In genomic region chr9:124757589-124757988, GRCh38 we compare ENCODE assay signal across 22 cellular contexts. TPM values are rescaled to one million over a fixed set of nuclear protein-coding genes. Genes with fewer than 3 reads are reported as not detected.
DNase-seq lines count a peak whose midpoint lies in the region; ATAC-seq, FAIRE-seq and TF ChIP-seq lines count a peak whose summit lies in the region.
"Had no signal": no experiment of that assay in that cellular context is flagged by ENCODE, and none has a peak within 500 bp of the region (broad histone marks: within the 10 kb centered on the region; RNA-seq: fewer than 3 reads in every experiment).

No MANE protein-coding gene starts in this region.

- no peaks in the 10 kb centered on the region for H3K9me1 ChIP-seq in K562 (ENCODE audit: control insufficient read depth, insufficient read depth, low read length)

- H3K4me2 ChIP-seq in HepG2 (ENCODE audit: low read depth, low read length) (peak overlapping the region; percentile 37), K562 (ENCODE audit: insufficient read depth, low read length) (peak overlapping the region; percentile 61)

- H3K9me3 ChIP-seq in HepG2 (ENCODE audit: low read length) (no peaks in the 10 kb centered on the region), right lobe of liver (no peaks in the 10 kb centered on the region), K562 (replicated peaks; ENCODE audit: control insufficient read depth, insufficient read depth, low read depth, low read length) (no peaks in the 10 kb centered on the region), left lung (no peaks in the 10 kb centered on the region)
- H3K9me3 ChIP-seq: heart left ventricle, sigmoid colon, upper lobe of left lung had no signal

- POLR2A ChIA-PET in HepG2 (lab: Yijun Ruan, JAX) (no interaction called here), K562 (lab: Yijun Ruan, JAX) (interaction anchor here (0.5 to 1.6 kb wide), 6 partner anchors 8 to 508 kb away, joined by 3 to 7 read pairs (median 3); no protein-coding TSS in a partner anchor), GM10248 (lab: Yijun Ruan, JAX) (no interaction called here)

- H2AFZ ChIP-seq in HepG2 (ENCODE audit: low read length) = no peak overlapping the region
- H2AFZ ChIP-seq in K562 (ENCODE audit: low read depth, low read length) = peak overlapping the region; percentile 3; the same call in 1 of the 2 replicates

- peaks cover 10% of the 10 kb centered on the region; the same call in 1 of the 2 replicates for H4K20me1 ChIP-seq in HepG2 (ENCODE audit: insufficient read depth, low read length)
- H4K20me1 ChIP-seq in K562 (replicated peaks; ENCODE audit: control insufficient read depth, insufficient read depth, low read length) = no peaks in the 10 kb centered on the region; the same call in 1 of the 2 replicates

- no peak overlapping the region for H3K9ac ChIP-seq in HepG2 (ENCODE audit: insufficient read depth, low read depth, low read length)
- H3K9ac ChIP-seq in K562 (ENCODE audit: insufficient read depth in 1 of 2, low read depth in 2 of 2, low read length in 2 of 2) = peak overlapping the region in 1 of 2 experiments; percentile 31; a peak in 2 of 4 replicates

- H3K79me2 ChIP-seq in HepG2 (ENCODE audit: insufficient read depth, low read length) = peaks cover 88% of the 10 kb centered on the region
- peaks cover 94% of the 10 kb centered on the region for H3K79me2 ChIP-seq in K562 (ENCODE audit: control insufficient read depth, insufficient read depth, low read length)

- ATAC-seq in HepG2 (no peak), right lobe of liver (no peak), K562 (peak; percentile 15), left lung (peak; percentile 14), HG03354 (IDR thresholded peaks at IDR 0.05; ENCODE audit: poor library complexity, severe bottlenecking, unreplicated experiment) (no peak)
- ATAC-seq: activated CD8-positive, alpha-beta memory T cell treated with anti-CD3 and anti-CD28 coated beads, Interleukin-2, amount 10 ng/mL, durations not matched to agents 7 days and 5 days; Panc1; stimulated activated naive CD8-positive, alpha-beta T cell treated with anti-CD3 and anti-CD28 coated beads, Interleukin-15, Interleukin-2, amounts not matched to agents 100 U/mL and 50 U/mL, for 24 hours had no signal

- no peaks in the 10 kb centered on the region; a peak in 1 of 5 replicates for H3K27me3 ChIP-seq in HepG2 (ENCODE audit: control insufficient read depth in 1 of 2, insufficient read depth in 2 of 2, low read length in 2 of 2)
- H3K27me3 ChIP-seq in right lobe of liver = no peaks in the 10 kb centered on the region
- H3K27me3 ChIP-seq in K562 (ENCODE audit: control insufficient read depth in 2 of 2, insufficient read depth in 2 of 2, low read length in 2 of 2) = no peaks in the 10 kb centered on the region
- H3K27me3 ChIP-seq in left lung = peaks cover 14 to 47% of the 10 kb centered on the region in 2 donors
- H3K27me3 ChIP-seq: upper lobe of left lung had no signal

- TF ChIP-seq POLR2A in HepG2 (IDR thresholded peaks at IDR 0.05; ENCODE audit: insufficient read depth in 1 of 2, low read depth in 2 of 2, low read length in 2 of 2) = no peak
- TF ChIP-seq POLR2A in right lobe of liver (IDR thresholded peaks at IDR 0.05) = no peak
- TF ChIP-seq POLR2A in K562 (conservative IDR thresholded peaks at IDR 0.05) = no peak

- no peak for TF ChIP-seq RAD21 in HepG2 (CRISPR knock-in tag; IDR thresholded peaks at IDR 0.05)
- no peak for TF ChIP-seq RAD21 in K562 (CRISPR knock-in tag; conservative IDR thresholded peaks at IDR 0.05 in 1 of 2, IDR thresholded peaks at IDR 0.05 in 1 of 2)

- TF ChIP-seq CTCF in HepG2 (CRISPR knock-in tag; IDR thresholded peaks at IDR 0.05) = no peak
- TF ChIP-seq CTCF in right lobe of liver (IDR thresholded peaks at IDR 0.05) = no peak
- TF ChIP-seq CTCF in K562 (IDR thresholded peaks at IDR 0.05 in 2 of 3, conservative IDR thresholded peaks at IDR 0.05 in 1 of 3; ENCODE audit: insufficient read depth in 2 of 3, low read depth in 1 of 3, low read length in 3 of 3) = no peak
- no peak for TF ChIP-seq CTCF in left lung (IDR thresholded peaks at IDR 0.05)
- TF ChIP-seq CTCF in GM10248 (IDR thresholded peaks at IDR 0.05; ENCODE audit: control extremely low read depth, extremely low read depth, low read depth, missing control alignments) = no peak

- H3K4me3 ChIP-seq in HepG2 (replicated peaks in 1 of 3; ENCODE audit: insufficient read depth in 1 of 3, low read depth in 2 of 3, low read length in 3 of 3) = no peak overlapping the region
- no peak overlapping the region for H3K4me3 ChIP-seq in right lobe of liver
- H3K4me3 ChIP-seq in K562 = peak overlapping the region; percentile 13
- H3K4me3 ChIP-seq in left lung = no peak overlapping the region
- H3K4me3 ChIP-seq: upper lobe of left lung had no signal

- H3K36me3 ChIP-seq in HepG2 (replicated peaks in 1 of 2; ENCODE audit: control insufficient read depth in 1 of 2, insufficient read depth in 2 of 2, low read length in 2 of 2) = no peaks in the 10 kb centered on the region
- no peaks in the 10 kb centered on the region for H3K36me3 ChIP-seq in right lobe of liver
- H3K36me3 ChIP-seq in K562 (ENCODE audit: control insufficient read depth, insufficient read depth, low read length) = no peaks in the 10 kb centered on the region
- no peaks in the 10 kb centered on the region for H3K36me3 ChIP-seq in left lung
- H3K36me3 ChIP-seq: heart left ventricle, sigmoid colon, upper lobe of left lung had no signal

- FAIRE-seq in HepG2 (lab: Jason Lieb, UNC) = no peak
- FAIRE-seq in K562 (lab: Jason Lieb, UNC) = no peak

- peak overlapping the region; percentile 35 for H3K27ac ChIP-seq in HepG2 (ENCODE audit: extremely low read length, insufficient read depth, low read length)
- no peak overlapping the region for H3K27ac ChIP-seq in right lobe of liver
- H3K27ac ChIP-seq in K562 (ENCODE audit: extremely low read depth, low read depth, low read length) = peak overlapping the region; percentile 55; the same call in 2 of the 3 replicates
- H3K27ac ChIP-seq in left lung = peak overlapping the region in 1 of 2 donors; percentile 74

- BruUV-seq in HepG2 (replicated peaks; lab: Mats Ljungman, UMichigan) (no TSS peak), K562 (replicated peaks; lab: Mats Ljungman, UMichigan) (no TSS peak)

- TF ChIP-seq EP300 in HepG2 (IDR thresholded peaks at IDR 0.05; ENCODE audit: low read depth in 2 of 2, low read length in 2 of 2) (no peak), HepG2 (CRISPR knock-in tag; IDR thresholded peaks at IDR 0.05; ENCODE audit: borderline replicate concordance) (no peak), K562 (IDR thresholded peaks at IDR 0.05; ENCODE audit: low read length) (no peak)

- CTCF ChIA-PET in HepG2 (lab: Yijun Ruan, JAX; ENCODE audit: low intra/inter-chr PET ratio, low total read pairs) = no interaction called here
- CTCF ChIA-PET in K562 (lab: Yijun Ruan, JAX; ENCODE audit: low intra/inter-chr PET ratio) = no interaction called here
- CTCF ChIA-PET in GM10248 (lab: Yijun Ruan, JAX) = interaction anchor here (1.0 to 1.4 kb wide), 5 partner anchors 11 to 141 kb away, joined by 3 read pairs; no protein-coding TSS in a partner anchor

- DNase-seq in HepG2 (ENCODE audit: low spot score) (no peak), right lobe of liver (no peak), K562 (ENCODE audit: extremely low read depth in 1 of 4, low spot score in 3 of 4) (no peak), left lung (no peak), NCI-H1417 (lab: John Stamatoyannopoulos, UW) (no peak), activated gamma-delta T cell treated with Interleukin-2 at 50 U/mL for 16 hours (no peak), GM10248 (ENCODE audit: extremely low spot score) (no peak)
- DNase-seq: activated CD4-positive, CD25-positive, alpha-beta regulatory T cell treated with anti-CD3 and anti-CD28 coated beads, Interleukin-2, amount 50 U/mL, for 72 hours; activated CD8-positive, alpha-beta memory T cell treated with anti-CD3 and anti-CD28 coated beads, Interleukin-2, amount 10 ng/mL, durations not matched to agents 7 days and 5 days; caudate nucleus; CD4-positive, alpha-beta memory T cell; DMS79 treated with DMSO at 0.1 percent for 48 hours; effector CD8-positive, alpha-beta T cell; NCI-H1417 treated with DMSO at 0.1 percent for 48 hours; sigmoid colon; stimulated activated naive CD8-positive, alpha-beta T cell treated with anti-CD3 and anti-CD28 coated beads, Interleukin-15, Interleukin-2, amounts not matched to agents 100 U/mL and 50 U/mL, for 24 hours; T1000 had no signal

- in situ Hi-C loops in HepG2 (cut with HindIII; ENCODE audit: extremely low pct_ligation_motif_present, low pct_unique_long_range_greater_than_20kb) = loop anchor here (5.0 kb wide), 1 partner anchor 35 kb away; no protein-coding TSS in a partner anchor
- in situ Hi-C loops in K562 (cut with MboI) = no loop called here

- H3K4me1 ChIP-seq in HepG2 (ENCODE audit: insufficient read depth, low read length) (peaks cover 90% of the 10 kb centered on the region), right lobe of liver (peaks cover 0 to 16% (median 0%) of the 10 kb centered on the region in 4 donors), K562 (replicated peaks in 1 of 2; ENCODE audit: control insufficient read depth in 2 of 2, insufficient read depth in 2 of 2, low read length in 2 of 2) (peaks cover 0 to 58% of the 10 kb centered on the region in 2 experiments; a peak in 4 of 5 replicates), left lung (peaks cover 5 to 40% of the 10 kb centered on the region in 2 donors)

- intact Hi-C loops in HepG2 (cut with micrococcal nuclease; ENCODE audit: unreplicated experiment) (loop anchor here (5.0 kb wide), 1 partner anchor 205 kb away; no protein-coding TSS in a partner anchor), right lobe of liver (cut with DNase I) (no loop called here), K562 (cut with micrococcal nuclease) (loop anchor here (5.0 kb wide), 1 partner anchor 205 kb away; no protein-coding TSS in a partner anchor), left lung (cut with DNase I) (no loop called here)

- WGBS in HepG2 (ENCODE audit: low lambda C conversion rate) = 46% methylated on average over 6 of the region's 6 CpGs
- 16% methylated on average over 6 of the region's 6 CpGs for WGBS in right lobe of liver (ENCODE audit: insufficient coverage, low coverage, low lambda C conversion rate, missing lambda C conversion rate)
- WGBS in K562 (ENCODE audit: insufficient coverage, low coverage, missing lambda C conversion rate) = 4% methylated on average over 6 of the region's 6 CpGs

RNA-seq across cellular contexts. Expression of gene NR6A1, which starts 13.5 kb away (rescaled TPM):
- total RNA-seq in HepG2 (2016; rRNA removed; fragmentation: Illumina TruSeq; extraction: Trizol) (31.5 and 50.9 TPM in 2 replicates), right lobe of liver (1 to 10 TPM; 1.3 to 3.6 (median 1.9) TPM), K562 (2014; rRNA removed) (23.0 and 34.5 TPM in 2 replicates), K562 (2014; rRNA removed; fragmentation: Illumina TruSeq; extraction: Trizol) (34.9 and 36.5 TPM in 2 replicates), K562 (2015; rRNA removed; fragmentation: Illumina TruSeq; extraction: Trizol) (36.5 and 38.7 TPM in 2 replicates), K562 (2021) (55.4 and 56.7 TPM in 2 replicates), left lung (1 to 10 TPM; 2.9 to 4.1 TPM)
- 10.7 and 12.1 TPM in 2 replicates for total RNA-seq in HepG2 (2016; cell fraction: cytosol; rRNA removed; fragmentation: Illumina TruSeq; extraction: Trizol; ENCODE audit: low read depth)
- 28.3 and 52.2 TPM in 2 replicates for total RNA-seq in HepG2 (2016; cell fraction: insoluble cytoplasmic fraction; rRNA removed; fragmentation: Illumina TruSeq; extraction: Trizol)
- 36.7 and 36.8 TPM in 2 replicates for total RNA-seq in HepG2 (2016; cell fraction: membrane; rRNA removed; fragmentation: Illumina TruSeq; extraction: Trizol)
- total RNA-seq in HepG2 (2016; cell fraction: nucleus; rRNA removed; fragmentation: Illumina TruSeq; extraction: Trizol) = 24.3 and 28.3 TPM in 2 replicates
- polyA plus RNA-seq in HepG2 (2011; rRNA removed) (19.7 and 28.1 TPM in 2 replicates), K562 (2011; rRNA removed) (32.7 and 36.6 TPM in 2 replicates), K562 (2014; fragmentation: Illumina TruSeq; extraction: Trizol) (24.5 and 28.3 TPM in 2 replicates), K562 (2014; fragmentation: Nextera tagmentation; extraction: Ambion mirVana) (10 to 100 TPM in 1 of 2 experiments, 1 to 10 TPM in 1; 9.7 to 17.7 TPM), K562 (2014; rRNA removed) (16.6 and 17.8 TPM in 2 replicates)
- polyA plus RNA-seq in HepG2 (2011; cell fraction: cytosol; rRNA removed) = 15.0 and 17.4 TPM in 2 replicates
- 18.1 and 19.3 TPM in 2 replicates for polyA plus RNA-seq in HepG2 (2011; cell fraction: nucleus; rRNA removed)
- 12.1 and 12.8 TPM in 2 replicates for polyA plus RNA-seq in HepG2 (2012)
- polyA plus RNA-seq in HepG2 (2016; cell fraction: cytosol; fragmentation: Illumina TruSeq; extraction: Trizol; ENCODE audit: low read depth) = 4.2 and 4.9 TPM in 2 replicates
- polyA plus RNA-seq in HepG2 (2016; cell fraction: insoluble cytoplasmic fraction; fragmentation: Illumina TruSeq; extraction: Trizol; ENCODE audit: low read depth) = 20.4 and 24.5 TPM in 2 replicates
- polyA plus RNA-seq in HepG2 (2016; cell fraction: membrane; fragmentation: Illumina TruSeq; extraction: Trizol; ENCODE audit: low read depth) = 8.8 and 10.3 TPM in 2 replicates
- polyA plus RNA-seq in HepG2 (2016; cell fraction: nucleus; fragmentation: Illumina TruSeq; extraction: Trizol; ENCODE audit: insufficient read depth, low read depth) = 21.9 and 25.3 TPM in 2 replicates
- 13.7 and 123 TPM in 2 replicates for polyA minus RNA-seq in HepG2 (2011; rRNA and poly(A)+ RNA removed; ENCODE audit: low replicate concordance)
- polyA minus RNA-seq in HepG2 (2011; cell fraction: cytosol; rRNA and poly(A)+ RNA removed) = 35.0 and 40.7 TPM in 2 replicates
- 26.1 and 27.2 TPM in 2 replicates for polyA minus RNA-seq in HepG2 (2011; cell fraction: nucleus; rRNA and poly(A)+ RNA removed)
- total RNA-seq in K562 (2011; cell fraction: chromatin; rRNA removed; ENCODE audit: low replicate concordance) = 38.8 and 43.3 TPM in 2 replicates
- 19.2 and 20.5 TPM in 2 replicates for total RNA-seq in K562 (2011; cell fraction: nucleolus; rRNA removed)
- total RNA-seq in K562 (2011; cell fraction: nucleoplasm; rRNA removed) = 26.0 and 37.2 TPM in 2 replicates
- 25.5 and 31.6 TPM in 2 replicates for polyA plus RNA-seq in K562 (2011; cell fraction: cytosol; rRNA removed)
- polyA plus RNA-seq in K562 (2011; cell fraction: nucleus; rRNA removed) = 24.6 and 25.2 TPM in 2 replicates
- 10.4 and 15.9 TPM in 2 replicates for polyA plus RNA-seq in K562 (2012)
- polyA minus RNA-seq in K562 (2011; rRNA and poly(A)+ RNA removed) = 84.3 and 92.2 TPM in 2 replicates
- 47.1 and 52.4 TPM in 2 replicates for polyA minus RNA-seq in K562 (2011; cell fraction: cytosol; rRNA and poly(A)+ RNA removed)
- polyA minus RNA-seq in K562 (2011; cell fraction: nucleus; rRNA and poly(A)+ RNA removed) = 12.0 and 20.3 TPM in 2 replicates
- polyA plus RNA-seq: CD4-positive, alpha-beta memory T cell had no signal

RNA-seq across cellular contexts. Expression of gene OLFML2A, which starts 19.3 kb away (rescaled TPM):
- total RNA-seq in HepG2 (2016; rRNA removed; fragmentation: Illumina TruSeq; extraction: Trizol) = 0.02 TPM in 1 of 2 replicates, not detected in the other
- total RNA-seq in HepG2 (2016; cell fraction: cytosol; rRNA removed; fragmentation: Illumina TruSeq; extraction: Trizol; ENCODE audit: low read depth) = under 0.01 and 0.09 TPM in 2 replicates
- 0.02 TPM in 1 of 2 replicates, not detected in the other for total RNA-seq in HepG2 (2016; cell fraction: insoluble cytoplasmic fraction; rRNA removed; fragmentation: Illumina TruSeq; extraction: Trizol)
- 0.03 TPM in 2 replicates for total RNA-seq in HepG2 (2016; cell fraction: membrane; rRNA removed; fragmentation: Illumina TruSeq; extraction: Trizol)
- total RNA-seq in HepG2 (2016; cell fraction: nucleus; rRNA removed; fragmentation: Illumina TruSeq; extraction: Trizol) = 0.06 and 0.09 TPM in 2 replicates
- polyA plus RNA-seq in HepG2 (2011; rRNA removed) = 0.01 and 0.04 TPM in 2 replicates
- 0.03 and 0.04 TPM in 2 replicates for polyA plus RNA-seq in HepG2 (2011; cell fraction: cytosol; rRNA removed)
- polyA plus RNA-seq in HepG2 (2011; cell fraction: nucleus; rRNA removed) = 0.02 and 0.05 TPM in 2 replicates
- polyA plus RNA-seq in HepG2 (2012) = 0.01 TPM in 1 of 2 replicates, not detected in the other
- not detected in 2 replicates for polyA plus RNA-seq in HepG2 (2016; cell fraction: cytosol; fragmentation: Illumina TruSeq; extraction: Trizol; ENCODE audit: low read depth)
- polyA plus RNA-seq in HepG2 (2016; cell fraction: insoluble cytoplasmic fraction; fragmentation: Illumina TruSeq; extraction: Trizol; ENCODE audit: low read depth) = 0.03 TPM in 1 of 2 replicates, not detected in the other
- polyA plus RNA-seq in HepG2 (2016; cell fraction: membrane; fragmentation: Illumina TruSeq; extraction: Trizol; ENCODE audit: low read depth) = not detected in 2 replicates
- 0.07 TPM in 1 of 2 replicates, not detected in the other for polyA plus RNA-seq in HepG2 (2016; cell fraction: nucleus; fragmentation: Illumina TruSeq; extraction: Trizol; ENCODE audit: insufficient read depth, low read depth)
- polyA minus RNA-seq in HepG2 (2011; rRNA and poly(A)+ RNA removed; ENCODE audit: low replicate concordance) = 0.08 and 2.8 TPM in 2 replicates
- 0.09 and 0.30 TPM in 2 replicates for polyA minus RNA-seq in HepG2 (2011; cell fraction: cytosol; rRNA and poly(A)+ RNA removed)
- polyA minus RNA-seq in HepG2 (2011; cell fraction: nucleus; rRNA and poly(A)+ RNA removed) = 0.12 and 0.26 TPM in 2 replicates
- total RNA-seq in right lobe of liver = under 1 TPM; 0.12 to 0.74 (median 0.40) TPM
- not detected in 2 replicates for total RNA-seq in K562 (2011; cell fraction: chromatin; rRNA removed; ENCODE audit: low replicate concordance)
- total RNA-seq in K562 (2011; cell fraction: nucleolus; rRNA removed) = not detected in 2 replicates
- total RNA-seq in K562 (2011; cell fraction: nucleoplasm; rRNA removed) = not detected in 2 replicates
- total RNA-seq in K562 (2014; rRNA removed) = not detected in 2 replicates
- total RNA-seq in K562 (2014; rRNA removed; fragmentation: Illumina TruSeq; extraction: Trizol) = not detected in 2 replicates
- not detected in 2 replicates for total RNA-seq in K562 (2015; rRNA removed; fragmentation: Illumina TruSeq; extraction: Trizol)
- total RNA-seq in K562 (2021) = 0.09 and 0.16 TPM in 2 replicates
- not detected in 2 replicates for polyA plus RNA-seq in K562 (2011; rRNA removed)
- not detected in 2 replicates for polyA plus RNA-seq in K562 (2011; cell fraction: cytosol; rRNA removed)
- polyA plus RNA-seq in K562 (2011; cell fraction: nucleus; rRNA removed) = 0.09 TPM in 1 of 2 replicates, not detected in the other
- polyA plus RNA-seq in K562 (2012) = 0.03 TPM in 1 of 2 replicates, not detected in the other
- polyA plus RNA-seq in K562 (2014; fragmentation: Illumina TruSeq; extraction: Trizol) = not detected in 2 replicates
- polyA plus RNA-seq in K562 (2014; fragmentation: Nextera tagmentation; extraction: Ambion mirVana) = not detected
- polyA plus RNA-seq in K562 (2014; rRNA removed) = not detected in 2 replicates
- polyA minus RNA-seq in K562 (2011; rRNA and poly(A)+ RNA removed) = not detected in 2 replicates
- polyA minus RNA-seq in K562 (2011; cell fraction: cytosol; rRNA and poly(A)+ RNA removed) = not detected in 2 replicates
- not detected in 2 replicates for polyA minus RNA-seq in K562 (2011; cell fraction: nucleus; rRNA and poly(A)+ RNA removed)
- total RNA-seq in left lung = 10 to 100 TPM; 10.5 to 10.8 TPM
- total RNA-seq: activated CD8-positive, alpha-beta memory T cell treated with anti-CD3 and anti-CD28 coated beads, Interleukin-2, amount 10 ng/mL, durations not matched to agents 7 days and 5 days; activated T-helper 2 cell treated with anti-CD3 and anti-CD28 coated beads, Interferon-gamma antibody, Interleukin-2, Interleukin-4, amounts not matched to agents 10 μg/mL and 5 μg/mL and 100 μg/mL, durations not matched to agents 14 hours and 24 hours and 36 hours; CD4-positive, alpha-beta memory T cell had no signal
- polyA plus RNA-seq: CD4-positive, alpha-beta memory T cell had no signal

Comparison
In these comparisons a context has a peak if more than half of its experiments do, and no peak if none do; other contexts are left out.
1. H3K27ac ChIP-seq: peak in HepG2 (single experiment) and K562 (single experiment); none in right lobe of liver (0 of 3).
2. intact Hi-C loops: an anchor here in HepG2 (5.0 kb wide) and K562 (5.0 kb wide); none called in right lobe of liver and left lung.
3. ATAC-seq: peak in K562 (single experiment) and left lung (single experiment); none in HepG2 (single experiment), right lobe of liver (0 of 4) and HG03354 (single experiment).
4. RNA of gene OLFML2A, which starts 19.3 kb away (total RNA-seq): 10.5 to 10.8 TPM in left lung; 0.12 to 0.74 TPM in right lobe of liver, 0.09 to 0.16 TPM in K562 and under 0.01 to 0.09 TPM in HepG2; every median in the first group is over 4 times any median in the second.